ENCODE assay signal across 26 cellular contexts in the genomic region with DNA sequence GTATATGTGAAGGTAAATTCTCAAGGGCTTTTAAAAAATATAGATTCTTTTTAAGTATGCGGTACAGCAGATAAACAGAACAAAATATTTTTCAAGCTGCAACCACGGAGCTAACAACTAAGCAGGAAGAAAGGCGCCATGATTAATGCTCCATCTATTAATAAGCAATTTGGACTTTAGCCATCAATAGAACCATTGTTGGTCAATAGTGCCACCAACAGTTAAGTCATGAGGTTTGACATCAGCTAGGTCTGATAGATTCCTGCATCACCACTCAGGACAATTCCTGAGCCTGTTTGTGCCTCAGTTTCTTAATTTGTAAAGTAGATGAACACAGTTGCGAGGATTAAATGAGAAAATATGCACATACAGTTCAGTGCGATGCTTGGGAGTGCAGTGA.
"Had no signal": no experiment of that assay in that cellular context is flagged by ENCODE, and none has a peak within 500 bp of the region (broad histone marks: within the 10 kb centered on the region; RNA-seq: fewer than 3 reads in every experiment).

No MANE protein-coding gene starts in this region.

- H3K36me3 ChIP-seq: left lung, right atrium auricular region, stomach, uterus had no signal

- FAIRE-seq: bronchial epithelial cell, endometrium had no signal

- DNase-seq: activated CD4-positive, alpha-beta memory T cell treated with anti-CD3 and anti-CD28 coated beads for 36 hours; activated CD4-positive, alpha-beta T cell treated with anti-CD3 and anti-CD28 coated beads for 48 hours; activated effector memory CD4-positive, alpha-beta T cell treated with Interleukin-2 at 50 U/mL for 16 hours; activated naive CD4-positive, alpha-beta T cell treated with anti-CD3 and anti-CD28 coated beads for 36 hours; activated naive CD8-positive, alpha-beta T cell treated with anti-CD3 and anti-CD28 coated beads, Interleukin-2, amount 10 ng/mL, durations not matched to agents 7 days and 5 days; activated T-cell treated with anti-CD3 and anti-CD28 coated beads, Interleukin-2, amount 50 U/mL, for 72 hours; amniotic stem cell; cerebellar nuclear complex; erythroblast; foreskin fibroblast; left lung; mammary epithelial cell; midbrain; natural killer cell; psoas muscle; stimulated activated CD4-positive, alpha-beta T cell treated with anti-CD3 and anti-CD28 coated beads, Interleukin-2, amount 100 ng/mL, for 24 hours; stomach; T1000; trophoblast cell; uterus had no signal

- H3K27ac ChIP-seq: coronary artery, left lung, psoas muscle, right atrium auricular region, skin epidermis, stomach, uterus had no signal

- H3K9me3 ChIP-seq: left lung, psoas muscle, right atrium auricular region, stomach, uterus had no signal

- H3K4me1 ChIP-seq: left lung, psoas muscle, right atrium auricular region, stomach, uterus had no signal

- ATAC-seq: activated T-cell treated with anti-CD3 and anti-CD28 coated beads, Interleukin-2, amount 50 U/mL, for 72 hours; left lung; natural killer cell; psoas muscle; stimulated activated effector memory CD8-positive, alpha-beta T cell treated with anti-CD3 and anti-CD28 coated beads, Interleukin-12 subunit alpha, Interleukin-12 subunit beta, amount 100 ng/mL, for 72 hours had no signal

- H3K4me3 ChIP-seq: coronary artery, left lung, psoas muscle, right atrium auricular region, skin epidermis, stomach, uterus had no signal

- H3K27me3 ChIP-seq: left lung, right atrium auricular region, stomach, uterus had no signal
